1 cellular context compared by ENCODE assay signal in genomic region chr11:65611758-65612603, GRCh38.
TF ChIP-seq lines count a peak whose summit lies in the region.

No MANE protein-coding gene starts in this region.

TF ChIP-seq in H1, 55 proteins besides CTCF, POLR2A, EP300 and RAD21:
- no peak for TF ChIP-seq TEAD4 (IDR thresholded peaks at IDR 0.05; ENCODE audit: low read depth, low read length)
- no peak for TF ChIP-seq CHD7 (IDR thresholded peaks at IDR 0.05; ENCODE audit: insufficient replicate concordance, low read length)
- TF ChIP-seq CBX8 (IDR thresholded peaks at IDR 0.05; ENCODE audit: borderline replicate concordance, low read depth, low read length) = no peak
- TF ChIP-seq PHF8 (conservative IDR thresholded peaks at IDR 0.05; ENCODE audit: low read depth, low read length) = no peak
- no peak for TF ChIP-seq SRF (IDR thresholded peaks at IDR 0.05; ENCODE audit: low read depth, low read length)
- no peak for TF ChIP-seq TBP (IDR thresholded peaks at IDR 0.05; ENCODE audit: low read depth, low read length)
- no peak for TF ChIP-seq JUND (IDR thresholded peaks at IDR 0.05; ENCODE audit: low read length)
- no peak for TF ChIP-seq BRCA1 (IDR thresholded peaks at IDR 0.05; ENCODE audit: low read depth, low read length)
- no peak for TF ChIP-seq BCL11A (IDR thresholded peaks at IDR 0.05; ENCODE audit: low read depth in 2 of 2, low read length in 2 of 2)
- no peak for TF ChIP-seq RFX5 (IDR thresholded peaks at IDR 0.05; ENCODE audit: borderline replicate concordance, low read depth, low read length)
- no peak for TF ChIP-seq E2F6 (IDR thresholded peaks at IDR 0.05)
- TF ChIP-seq RBBP5 (IDR thresholded peaks at IDR 0.05; ENCODE audit: borderline replicate concordance, low read depth, low read length) = no peak
- TF ChIP-seq SAP30 (IDR thresholded peaks at IDR 0.05; ENCODE audit: insufficient read depth, insufficient replicate concordance, low read length) = no peak
TF ChIP-seq in H1: peak in this region for 0.
